In genomic region chr3:121491683-121492082, GRCh38 we compare ENCODE assay signal across 26 cellular contexts.
"Had no signal": no experiment of that assay in that cellular context is flagged by ENCODE, and none has a peak within 500 bp of the region (broad histone marks: within the 10 kb centered on the region; RNA-seq: fewer than 3 reads in every experiment).

No MANE protein-coding gene starts in this region.

- H3K27me3 Mint-ChIP-seq: stimulated activated naive B cell treated with anti-CD40 and anti-IgM and Interleukin-4, amounts not matched to agents 10 μg/mL and 1 μg/mL and 100 μg/mL, for 72 hours; stimulated activated naive CD8-positive, alpha-beta T cell treated with anti-CD3 and anti-CD28 coated beads, Interleukin-15, Interleukin-2, amounts not matched to agents 100 ng/mL and 50 ng/mL, for 24 hours had no signal

- H3K4me3 Mint-ChIP-seq: natural killer cell; nephron; neural crest cell; stimulated activated effector memory CD8-positive, alpha-beta T cell treated with anti-CD3 and anti-CD28 coated beads, Interleukin-12 subunit alpha, Interleukin-12 subunit beta, amount 100 ng/mL, for 72 hours; stimulated activated naive B cell treated with anti-CD40 and anti-IgM and Interleukin-4, amounts not matched to agents 10 μg/mL and 1 μg/mL and 100 μg/mL, for 72 hours; stimulated activated naive CD8-positive, alpha-beta T cell treated with anti-CD3 and anti-CD28 coated beads, Interleukin-15, Interleukin-2, amounts not matched to agents 100 ng/mL and 50 ng/mL, for 24 hours had no signal

- H3K4me1 Mint-ChIP-seq: natural killer cell; nephron; neural crest cell; stimulated activated effector memory CD8-positive, alpha-beta T cell treated with anti-CD3 and anti-CD28 coated beads, Interleukin-12 subunit alpha, Interleukin-12 subunit beta, amount 100 ng/mL, for 72 hours; stimulated activated naive B cell treated with anti-CD40 and anti-IgM and Interleukin-4, amounts not matched to agents 10 μg/mL and 1 μg/mL and 100 μg/mL, for 72 hours had no signal

- H3K9me3 Mint-ChIP-seq: natural killer cell; nephron; neural crest cell; stimulated activated effector memory CD8-positive, alpha-beta T cell treated with anti-CD3 and anti-CD28 coated beads, Interleukin-12 subunit alpha, Interleukin-12 subunit beta, amount 100 ng/mL, for 72 hours; stimulated activated naive B cell treated with anti-CD40 and anti-IgM and Interleukin-4, amounts not matched to agents 10 μg/mL and 1 μg/mL and 100 μg/mL, for 72 hours; stimulated activated naive CD8-positive, alpha-beta T cell treated with anti-CD3 and anti-CD28 coated beads, Interleukin-15, Interleukin-2, amounts not matched to agents 100 ng/mL and 50 ng/mL, for 24 hours had no signal

- H3K27me3 ChIP-seq: neutrophil, pancreas, right lobe of liver, sigmoid colon, stomach, thyroid gland, tibial nerve, upper lobe of left lung, vagina had no signal

- H3K4me1 ChIP-seq: pancreas, prostate gland, right lobe of liver, sigmoid colon, stomach, thyroid gland, tibial nerve, upper lobe of left lung, vagina had no signal

- H3K27ac ChIP-seq: neutrophil, pancreas, prostate gland, right lobe of liver, sigmoid colon, stomach, thoracic aorta, thyroid gland, tibial nerve, upper lobe of left lung, vagina had no signal

- H3K36me3 ChIP-seq: pancreas, prostate gland, right lobe of liver, sigmoid colon, stomach, thoracic aorta, thyroid gland, tibial nerve, upper lobe of left lung, vagina had no signal

- H3K27ac Mint-ChIP-seq: natural killer cell; nephron; stimulated activated effector memory CD8-positive, alpha-beta T cell treated with anti-CD3 and anti-CD28 coated beads, Interleukin-12 subunit alpha, Interleukin-12 subunit beta, amount 100 ng/mL, for 72 hours; stimulated activated naive B cell treated with anti-CD40 and anti-IgM and Interleukin-4, amounts not matched to agents 10 μg/mL and 1 μg/mL and 100 μg/mL, for 72 hours; stimulated activated naive CD8-positive, alpha-beta T cell treated with anti-CD3 and anti-CD28 coated beads, Interleukin-15, Interleukin-2, amounts not matched to agents 100 ng/mL and 50 ng/mL, for 24 hours had no signal

- H3K36me3 Mint-ChIP-seq: natural killer cell had no signal

- DNase-seq: natural killer cell; nucleus accumbens; pancreas; right cardiac atrium; right lobe of liver; sigmoid colon; small intestine; stimulated activated CD4-positive, alpha-beta T cell treated with anti-CD3 and anti-CD28 coated beads, Interleukin-15, amount 100 ng/mL, for 24 hours; stimulated activated CD4-positive, alpha-beta T cell treated with anti-CD3 and anti-CD28 coated beads, Interleukin-2, amount 100 ng/mL, for 24 hours; stimulated activated CD4-positive, alpha-beta T cell treated with anti-CD3 and anti-CD28 coated beads, Interleukin-2, amount 100 ng/mL, for 48 hours; stimulated activated CD4-positive, alpha-beta T cell treated with anti-CD3 and anti-CD28 coated beads, Interleukin-4, amount 100 ng/mL, for 24 hours; stimulated activated naive B cell treated with anti-CD40 and anti-IgM and Interleukin-4, amounts not matched to agents 10 μg/mL and 1 μg/mL and 100 μg/mL, for 72 hours; stimulated activated naive CD4-positive, alpha-beta T cell treated with Interleukin-2 at 50 U/mL for 16 hours; stomach; thyroid gland; trophoblast cell; upper lobe of left lung had no signal

- H3K4me3 ChIP-seq: pancreas, prostate gland, right lobe of liver, sigmoid colon, stomach, thoracic aorta, thyroid gland, tibial nerve, upper lobe of left lung, vagina had no signal

- ATAC-seq: natural killer cell; pancreas; right cardiac atrium; right lobe of liver; stimulated activated effector memory CD8-positive, alpha-beta T cell treated with anti-CD3 and anti-CD28 coated beads, Interleukin-12 subunit alpha, Interleukin-12 subunit beta, amount 100 ng/mL, for 72 hours; stimulated activated naive B cell treated with anti-CD40 and anti-IgM and Interleukin-4, amounts not matched to agents 10 μg/mL and 1 μg/mL and 100 μg/mL, for 72 hours had no signal
